1 cellular context compared by ENCODE assay signal in genomic region chr20:5871720-5872410, GRCh38.
TF ChIP-seq lines count a peak whose summit lies in the region.

No MANE protein-coding gene starts in this region.

TF ChIP-seq in H1, 55 proteins besides CTCF, POLR2A, EP300 and RAD21:
- no peak for TF ChIP-seq SIX5 (IDR thresholded peaks at IDR 0.05; ENCODE audit: low read depth, low read length)
- no peak for TF ChIP-seq PHF8 (conservative IDR thresholded peaks at IDR 0.05; ENCODE audit: low read depth, low read length)
- TF ChIP-seq CHD7 (IDR thresholded peaks at IDR 0.05; ENCODE audit: insufficient replicate concordance, low read length) = no peak
- no peak for TF ChIP-seq KDM5A (IDR thresholded peaks at IDR 0.05; ENCODE audit: low read length)
- no peak for TF ChIP-seq POU5F1 (IDR thresholded peaks at IDR 0.05; ENCODE audit: low read depth, low read length)
- no peak for TF ChIP-seq YY1 (IDR thresholded peaks at IDR 0.05; ENCODE audit: low read depth, low read length)
- TF ChIP-seq NRF1 (IDR thresholded peaks at IDR 0.05; ENCODE audit: low read depth, low read length) = no peak
- TF ChIP-seq SIRT6 (IDR thresholded peaks at IDR 0.05; ENCODE audit: low read length) = no peak
- no peak for TF ChIP-seq RNF2 (IDR thresholded peaks at IDR 0.05; ENCODE audit: borderline replicate concordance, low read depth, low read length, missing control alignments, poor library complexity, severe bottlenecking)
- no peak for TF ChIP-seq CBX8 (IDR thresholded peaks at IDR 0.05; ENCODE audit: borderline replicate concordance, low read depth, low read length)
- no peak for TF ChIP-seq SAP30 (IDR thresholded peaks at IDR 0.05; ENCODE audit: insufficient read depth, insufficient replicate concordance, low read length)
